23 cellular contexts compared by ENCODE assay signal in the genomic region with DNA sequence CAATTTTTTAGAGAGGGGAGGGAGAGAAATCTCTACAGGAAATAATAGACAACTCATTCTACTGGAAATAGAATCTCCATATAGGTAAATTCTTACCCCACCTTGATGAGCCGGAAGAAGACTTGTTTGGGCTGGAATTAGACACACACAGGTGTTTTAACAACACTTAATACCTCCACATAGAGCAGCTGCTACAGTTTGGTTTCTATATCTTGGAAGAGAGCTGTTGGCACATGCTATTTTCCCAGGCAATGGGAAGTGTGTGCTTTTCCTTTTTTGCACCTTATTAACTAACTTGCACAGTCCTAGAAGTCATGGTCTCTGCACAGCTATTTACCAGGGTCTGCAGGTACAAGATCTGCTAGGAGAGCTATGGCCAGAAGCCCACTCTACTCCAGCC.
DNase-seq lines count a peak whose midpoint lies in the region; ATAC-seq and TF ChIP-seq lines count a peak whose summit lies in the region.
"Had no signal": no experiment of that assay in that cellular context is flagged by ENCODE, and none has a peak within 500 bp of the region (broad histone marks: within the 10 kb centered on the region; RNA-seq: fewer than 3 reads in every experiment).

No MANE protein-coding gene starts in this region.

- WGBS in body of pancreas, 2 donors = 16 to 45% methylated on average over 1 of the region's 1 CpG

- CTCF ChIA-PET in OCI-LY7 (lab: Charles Lee; ENCODE audit: unreplicated experiment) = no interaction called here

- intact Hi-C loops in OCI-LY7 (cut with micrococcal nuclease; ENCODE audit: unreplicated experiment) (no loop called here), body of pancreas (cut with DNase I) (no loop called here)

- H3K79me2 ChIP-seq in OCI-LY7 (ENCODE audit: insufficient read depth, low read depth, low read length) = no peaks in the 10 kb centered on the region

- no peak for TF ChIP-seq POLR2A in body of pancreas (IDR thresholded peaks at IDR 0.05)

- no peaks in the 10 kb centered on the region for H3K9me2 ChIP-seq in OCI-LY7 (ENCODE audit: insufficient read depth, low read length)

- no peaks in the 10 kb centered on the region for H3K27me3 ChIP-seq in body of pancreas
- H3K27me3 ChIP-seq: BLaER1 treated with 17β-estradiol and CSF1 and Interleukin-3, amounts not matched to agents 10 nM and 100 nM had no signal

- ATAC-seq in body of pancreas (peak; percentile 30), HG02973 (IDR thresholded peaks at IDR 0.05; ENCODE audit: unreplicated experiment) (no peak)
- ATAC-seq: A549, GM12878 had no signal

- H2AFZ ChIP-seq in OCI-LY7 (ENCODE audit: low read length) = no peak overlapping the region

- H3K4me3 ChIP-seq in OCI-LY7 (ENCODE audit: low read depth, low read length, poor library complexity, severe bottlenecking) (no peak overlapping the region), body of pancreas (no peak overlapping the region)
- H3K4me3 ChIP-seq: A549; BLaER1 treated with 17β-estradiol and CSF1 and Interleukin-3, amounts not matched to agents 10 nM and 100 nM; GM12878 had no signal

- BruUV-seq in OCI-LY7 (replicated peaks; lab: Mats Ljungman, UMichigan) = no TSS peak

- POLR2A ChIA-PET in OCI-LY7 (lab: Charles Lee) = no interaction called here

- H3K4me1 ChIP-seq in OCI-LY7 (ENCODE audit: insufficient read depth, low read length, poor library complexity, severe bottlenecking) = peaks cover 9% of the 10 kb centered on the region
- H3K4me1 ChIP-seq in body of pancreas = peaks cover 8% of the 10 kb centered on the region

- H3K36me3 ChIP-seq in OCI-LY7 (ENCODE audit: insufficient read depth, low read length) (peaks cover 86% of the 10 kb centered on the region), body of pancreas (replicated peaks in 1 of 2; ENCODE audit: insufficient read depth in 1 of 2, low read depth in 2 of 2) (no peaks in the 10 kb centered on the region)
- H3K36me3 ChIP-seq: BLaER1 treated with 17β-estradiol and CSF1 and Interleukin-3, amounts not matched to agents 10 nM and 100 nM had no signal

- H3K4me2 ChIP-seq in OCI-LY7 (ENCODE audit: low read length) = peak overlapping the region; percentile 14; the same call in 1 of the 2 replicates
- H3K4me2 ChIP-seq: A549; BLaER1 treated with 17β-estradiol and CSF1 and Interleukin-3, amounts not matched to agents 10 nM and 100 nM had no signal

- TF ChIP-seq CTCF in OCI-LY7 (conservative IDR thresholded peaks at IDR 0.05; ENCODE audit: low read length) (no peak), body of pancreas (IDR thresholded peaks at IDR 0.05) (no peak)

- no peaks in the 10 kb centered on the region for H4K20me1 ChIP-seq in OCI-LY7 (ENCODE audit: insufficient read depth, low read length)
- H4K20me1 ChIP-seq: BLaER1 treated with 17β-estradiol and CSF1 and Interleukin-3, amounts not matched to agents 10 nM and 100 nM had no signal

- H3K9me3 ChIP-seq in OCI-LY7 (ENCODE audit: low read length) = 0 out of 2 replicates have a peak, but pooled peaks cover 4% of the 10 kb centered on the region
- no peaks in the 10 kb centered on the region for H3K9me3 ChIP-seq in body of pancreas
- H3K9me3 ChIP-seq: A549; BLaER1 treated with 17β-estradiol and CSF1 and Interleukin-3, amounts not matched to agents 10 nM and 100 nM had no signal

- DNase-seq in NCI-H2171 treated with DMSO at 0.1 percent for 48 hours (lab: John Stamatoyannopoulos, UW) (peak; percentile 26), NCI-H2171 (lab: John Stamatoyannopoulos, UW) (no peak), OCI-LY7 (ENCODE audit: low spot score) (no peak), body of pancreas (no peak), left kidney (ENCODE audit: low read depth, low spot score) (peak; percentile 6), NCI-H128 (lab: John Stamatoyannopoulos, UW; ENCODE audit: unreplicated experiment) (no peak), NCI-H187 (lab: John Stamatoyannopoulos, UW) (no peak)
- DNase-seq: AML-193; CD4-positive, alpha-beta T cell; CD8-positive, alpha-beta memory T cell; COR-L47; DMS 273 treated with DMSO at 0.1 percent for 48 hours; DMS153; DMS79; DND-41; EL; GDM1 had no signal

- H3K27ac ChIP-seq in OCI-LY7 (ENCODE audit: low read depth, low read length, poor library complexity, severe bottlenecking) (no peak overlapping the region), body of pancreas (no peak overlapping the region)
- H3K27ac ChIP-seq: 22Rv1; A549; BLaER1 treated with 17β-estradiol and CSF1 and Interleukin-3, amounts not matched to agents 10 nM and 100 nM; C4-2B had no signal

Comparison
In these comparisons a context has a peak if more than half of its experiments do, and no peak if none do; other contexts are left out.
1. DNase-seq: peak in NCI-H2171 treated with DMSO at 0.1 percent for 48 hours (single experiment) and left kidney (single experiment); none in NCI-H2171 (single experiment), OCI-LY7 (single experiment), body of pancreas (0 of 4), NCI-H128 (single experiment) and NCI-H187 (0 of 2).